In the genomic region with DNA sequence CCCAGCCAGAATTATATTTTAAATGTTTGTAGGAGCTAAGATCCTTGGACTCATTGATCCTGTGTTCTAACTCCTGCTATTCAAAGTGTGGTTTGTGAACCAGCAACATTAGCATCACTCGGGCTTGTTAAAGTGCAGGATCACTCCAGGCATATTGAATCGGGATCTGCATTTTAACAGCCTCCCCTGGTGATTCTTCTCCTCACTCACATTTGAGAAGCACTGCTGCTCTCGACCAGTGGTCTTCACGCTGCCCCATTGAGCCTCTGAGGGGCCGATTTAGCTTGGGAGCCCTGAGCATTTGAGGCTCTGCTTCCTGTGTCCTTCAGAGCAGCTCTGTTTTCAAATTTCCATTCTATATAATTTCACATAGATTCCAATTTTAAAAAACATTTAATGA, we compare ENCODE assay signal across 27 cellular contexts.
"Had no signal": no experiment of that assay in that cellular context is flagged by ENCODE, and none has a peak within 500 bp of the region (broad histone marks: within the 10 kb centered on the region; RNA-seq: fewer than 3 reads in every experiment).

No MANE protein-coding gene starts in this region.

- H3K27ac Mint-ChIP-seq: neural progenitor cell; progenitor cell of endocrine pancreas; stimulated activated memory B cell treated with anti-CD40 and anti-IgM and Interleukin-4, amounts not matched to agents 10 μg/mL and 1 μg/mL and 100 μg/mL, for 72 hours; stimulated activated naive CD8-positive, alpha-beta T cell treated with anti-CD3 and anti-CD28 coated beads, Interleukin-15, Interleukin-2, amounts not matched to agents 100 ng/mL and 50 ng/mL, for 24 hours had no signal

- H3K27me3 Mint-ChIP-seq: naive thymus-derived CD8-positive, alpha-beta T cell; progenitor cell of endocrine pancreas; stimulated activated memory B cell treated with anti-CD40 and anti-IgM and Interleukin-4, amounts not matched to agents 10 μg/mL and 1 μg/mL and 100 μg/mL, for 72 hours; stimulated activated naive CD8-positive, alpha-beta T cell treated with anti-CD3 and anti-CD28 coated beads, Interleukin-15, Interleukin-2, amounts not matched to agents 100 ng/mL and 50 ng/mL, for 24 hours had no signal

- H3K9ac ChIP-seq: neural progenitor cell had no signal

- H3K9me3 ChIP-seq: esophagus muscularis mucosa, gastroesophageal sphincter, mucosa of descending colon, ovary, right lobe of liver, spleen, testis, tibial nerve, upper lobe of right lung, vagina had no signal

- H3K4me3 ChIP-seq: coronary artery, esophagus muscularis mucosa, gastroesophageal sphincter, hepatocyte, mucosa of descending colon, neural progenitor cell, ovary, right lobe of liver, spleen, testis, tibial nerve, upper lobe of right lung, vagina had no signal

- H3K4me1 Mint-ChIP-seq: neural progenitor cell; stimulated activated memory B cell treated with anti-CD40 and anti-IgM and Interleukin-4, amounts not matched to agents 10 μg/mL and 1 μg/mL and 100 μg/mL, for 72 hours had no signal

- H3K27ac ChIP-seq: coronary artery, epithelial cell of prostate, esophagus muscularis mucosa, gastroesophageal sphincter, hepatocyte, neural progenitor cell, ovary, right lobe of liver, spleen, testis, tibial nerve, upper lobe of right lung, vagina had no signal

- H3K27me3 ChIP-seq: esophagus muscularis mucosa, gastroesophageal sphincter, hepatocyte, neural progenitor cell, ovary, right lobe of liver, spleen, testis, tibial nerve, upper lobe of right lung, vagina had no signal

- H3K4me1 ChIP-seq: neural progenitor cell, spleen, testis, tibial nerve, upper lobe of right lung, vagina had no signal

- DNase-seq: effector CD8-positive, alpha-beta T cell; glutamatergic neuron; kidney; left colon; mammary epithelial cell; naive thymus-derived CD8-positive, alpha-beta T cell; nucleus accumbens; ovary; right lobe of liver; spleen; stimulated activated CD4-positive, alpha-beta T cell treated with anti-CD3 and anti-CD28 coated beads, Interleukin-15, amount 100 ng/mL, for 24 hours; stimulated activated CD4-positive, alpha-beta T cell treated with anti-CD3 and anti-CD28 coated beads, Interleukin-1b, Interleukin-23, amount 100 ng/mL, for 48 hours; stimulated activated CD4-positive, alpha-beta T cell treated with anti-CD3 and anti-CD28 coated beads, Interleukin-4, amount 100 ng/mL, for 24 hours; testis; upper lobe of right lung had no signal

- H3K4me3 Mint-ChIP-seq: naive thymus-derived CD8-positive, alpha-beta T cell; neural progenitor cell; stimulated activated memory B cell treated with anti-CD40 and anti-IgM and Interleukin-4, amounts not matched to agents 10 μg/mL and 1 μg/mL and 100 μg/mL, for 72 hours; stimulated activated naive CD8-positive, alpha-beta T cell treated with anti-CD3 and anti-CD28 coated beads, Interleukin-15, Interleukin-2, amounts not matched to agents 100 ng/mL and 50 ng/mL, for 24 hours had no signal

- ATAC-seq: gastroesophageal sphincter; left colon; mucosa of descending colon; naive thymus-derived CD8-positive, alpha-beta T cell; right lobe of liver; stimulated activated memory B cell treated with anti-CD40 and anti-IgM and Interleukin-4, amounts not matched to agents 10 μg/mL and 1 μg/mL and 100 μg/mL, for 72 hours; upper lobe of right lung had no signal

- H3K9me3 Mint-ChIP-seq: naive thymus-derived CD8-positive, alpha-beta T cell; neural progenitor cell; stimulated activated memory B cell treated with anti-CD40 and anti-IgM and Interleukin-4, amounts not matched to agents 10 μg/mL and 1 μg/mL and 100 μg/mL, for 72 hours; stimulated activated naive CD8-positive, alpha-beta T cell treated with anti-CD3 and anti-CD28 coated beads, Interleukin-15, Interleukin-2, amounts not matched to agents 100 ng/mL and 50 ng/mL, for 24 hours had no signal

- H3K36me3 ChIP-seq: neural progenitor cell, ovary had no signal
